11 cellular contexts compared by ENCODE assay signal in the genomic region with DNA sequence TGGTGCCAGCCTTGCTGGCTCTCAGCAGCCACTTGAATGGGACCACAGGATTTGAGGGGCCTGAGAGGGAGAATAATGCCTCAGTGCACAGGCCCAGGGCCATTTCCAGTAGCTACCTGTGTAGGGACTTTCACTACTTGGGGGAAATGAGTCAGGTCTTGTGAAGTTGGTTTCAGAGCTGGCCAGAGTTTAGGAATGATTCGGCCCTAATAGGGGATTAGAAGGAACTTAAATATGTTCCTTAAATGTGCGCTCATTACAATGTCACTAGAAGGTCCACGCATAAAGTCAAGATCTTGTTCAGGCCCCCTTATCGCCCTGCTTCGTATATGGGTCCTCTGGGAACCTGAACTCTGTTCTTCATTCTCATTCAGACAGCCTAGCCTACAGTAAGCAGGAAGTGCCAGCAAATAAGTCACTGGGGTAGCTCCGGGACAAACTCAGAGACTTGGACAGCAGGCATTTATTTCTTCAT. TPM values are rescaled to one million over a fixed set of nuclear protein-coding genes. Genes with fewer than 3 reads are reported as not detected.
DNase-seq lines count a peak whose midpoint lies in the region; ATAC-seq, FAIRE-seq and TF ChIP-seq lines count a peak whose summit lies in the region.
"Had no signal": no experiment of that assay in that cellular context is flagged by ENCODE, and none has a peak within 500 bp of the region (broad histone marks: within the 10 kb centered on the region; RNA-seq: fewer than 3 reads in every experiment).

No MANE protein-coding gene starts in this region.

- no peaks in the 10 kb centered on the region for H3K9me3 ChIP-seq in K562 (replicated peaks; ENCODE audit: control insufficient read depth, insufficient read depth, low read depth, low read length)

- no peaks in the 10 kb centered on the region for H3K9me1 ChIP-seq in K562 (ENCODE audit: control insufficient read depth, insufficient read depth, low read length)

- CTCF ChIA-PET in K562 (lab: Yijun Ruan, JAX; ENCODE audit: low intra/inter-chr PET ratio), result no interaction called here

- TF ChIP-seq POLR2A in K562 (conservative IDR thresholded peaks at IDR 0.05), result no peak

- H3K4me1 ChIP-seq in K562 (replicated peaks in 1 of 2; ENCODE audit: control insufficient read depth in 2 of 2, insufficient read depth in 2 of 2, low read length in 2 of 2), result peaks cover 8 to 16% of the 10 kb centered on the region in 2 experiments

- no peak overlapping the region for H3K27ac ChIP-seq in K562 (ENCODE audit: extremely low read depth, low read depth, low read length)
- H3K27ac ChIP-seq: HL-60 had no signal

- no peak overlapping the region for H3K4me3 ChIP-seq in K562

- no TSS peak for BruUV-seq in K562 (replicated peaks; lab: Mats Ljungman, UMichigan)

- H3K79me2 ChIP-seq in K562 (ENCODE audit: control insufficient read depth, insufficient read depth, low read length), result no peaks in the 10 kb centered on the region

- no peak for TF ChIP-seq EP300 in K562 (IDR thresholded peaks at IDR 0.05; ENCODE audit: low read length)

- H3K4me2 ChIP-seq in K562 (ENCODE audit: insufficient read depth, low read length), result no peak overlapping the region

- WGBS in K562 (ENCODE audit: insufficient coverage, low coverage, missing lambda C conversion rate), result 27% methylated on average over 6 of the region's 6 CpGs

- peak overlapping the region; percentile 58 for H2AFZ ChIP-seq in K562 (ENCODE audit: low read depth, low read length)

- H3K9ac ChIP-seq in K562 (ENCODE audit: insufficient read depth in 1 of 2, low read depth in 2 of 2, low read length in 2 of 2), result peak overlapping the region in 1 of 2 experiments; percentile 38; a peak in 1 of 4 replicates

- ATAC-seq in HG03108 (IDR thresholded peaks at IDR 0.05; ENCODE audit: unreplicated experiment), result peak; percentile 74
- ATAC-seq in K562, result peak; percentile 26; the same call in 1 of the 3 replicates

- H3K27me3 ChIP-seq in K562 (ENCODE audit: control insufficient read depth in 2 of 2, insufficient read depth in 2 of 2, low read length in 2 of 2), result no peaks in the 10 kb centered on the region

- POLR2A ChIA-PET in K562 (lab: Yijun Ruan, JAX), result interaction anchor here (0.6 to 6.3 kb wide), 11 partner anchors 8 to 882 kb away, joined by 3 to 87 read pairs (median 4); a partner anchor contains a TSS

- TF ChIP-seq CTCF in K562 (IDR thresholded peaks at IDR 0.05 in 2 of 3, conservative IDR thresholded peaks at IDR 0.05 in 1 of 3; ENCODE audit: insufficient read depth in 2 of 3, low read depth in 1 of 3, low read length in 3 of 3), result no peak

- H3K36me3 ChIP-seq in K562 (ENCODE audit: control insufficient read depth, insufficient read depth, low read length), result no peaks in the 10 kb centered on the region

- no peak for TF ChIP-seq RAD21 in K562 (CRISPR knock-in tag; conservative IDR thresholded peaks at IDR 0.05 in 1 of 2, IDR thresholded peaks at IDR 0.05 in 1 of 2)

- no peaks in the 10 kb centered on the region for H4K20me1 ChIP-seq in K562 (replicated peaks; ENCODE audit: control insufficient read depth, insufficient read depth, low read length)

- in situ Hi-C loops in K562 (cut with MboI), result no loop called here
- in situ Hi-C loops in G401 (cut with HindIII; ENCODE audit: low sequenced_read_pairs), result no loop called here

- peak; percentile 48 for FAIRE-seq in K562 (lab: Jason Lieb, UNC)

- intact Hi-C loops in K562 (cut with micrococcal nuclease) (no loop called here), cardiac septum (cut with DNase I) (no loop called here)

- peak; percentile 50 for DNase-seq in stimulated activated CD4-positive, alpha-beta T cell treated with anti-CD3 and anti-CD28 coated beads, Interleukin-15, amount 100 ng/mL, for 24 hours
- DNase-seq in stimulated activated CD4-positive, alpha-beta T cell treated with anti-CD3 and anti-CD28 coated beads, Interleukin-4, amount 100 ng/mL, for 4 hours, result no peak
- DNase-seq in K562 (ENCODE audit: extremely low read depth in 1 of 4, low spot score in 3 of 4), result no peak
- DNase-seq in islet precursor cell, result no peak
- no peak for DNase-seq in cardiac septum (ENCODE audit: low spot score)
- no peak for DNase-seq in G401 (ENCODE audit: low spot score)
- no peak for DNase-seq in stimulated activated CD4-positive, alpha-beta T cell treated with anti-CD3 and anti-CD28 coated beads, Interleukin-2, amount 100 ng/mL, for 48 hours
- DNase-seq: aorta had no signal

RNA-seq across cellular contexts. Expression of a gene that starts 5.6 kb away (rescaled TPM):
- 130 and 233 TPM in 2 replicates for total RNA-seq in K562 (2011; cell fraction: chromatin; rRNA removed; ENCODE audit: low replicate concordance)
- total RNA-seq in K562 (2011; cell fraction: nucleolus; rRNA removed), result 180 and 202 TPM in 2 replicates
- 172 and 179 TPM in 2 replicates for total RNA-seq in K562 (2011; cell fraction: nucleoplasm; rRNA removed)
- total RNA-seq in K562 (2014; rRNA removed) (98.6 and 121 TPM in 2 replicates), K562 (2014; rRNA removed; fragmentation: Illumina TruSeq; extraction: Trizol) (99.7 and 132 TPM in 2 replicates), K562 (2015; rRNA removed; fragmentation: Illumina TruSeq; extraction: Trizol) (126 and 127 TPM in 2 replicates), K562 (2021) (142 and 177 TPM in 2 replicates), cardiac septum (47.3 TPM)
- polyA plus RNA-seq in K562 (2011; rRNA removed) (211 and 285 TPM in 2 replicates), K562 (2014; fragmentation: Illumina TruSeq; extraction: Trizol) (139 TPM in 2 replicates), K562 (2014; fragmentation: Nextera tagmentation; extraction: Ambion mirVana) (100 to 1,000 TPM in 1 of 2 experiments, 10 to 100 TPM in 1; 68.6 to 114 TPM), K562 (2014; rRNA removed) (150 and 184 TPM in 2 replicates)
- 210 and 307 TPM in 2 replicates for polyA plus RNA-seq in K562 (2011; cell fraction: cytosol; rRNA removed)
- polyA plus RNA-seq in K562 (2011; cell fraction: nucleus; rRNA removed), result 171 and 202 TPM in 2 replicates
- polyA plus RNA-seq in K562 (2012), result 173 and 250 TPM in 2 replicates
- polyA minus RNA-seq in K562 (2011; rRNA and poly(A)+ RNA removed), result 165 and 169 TPM in 2 replicates
- polyA minus RNA-seq in K562 (2011; cell fraction: cytosol; rRNA and poly(A)+ RNA removed), result 102 and 104 TPM in 2 replicates
- polyA minus RNA-seq in K562 (2011; cell fraction: nucleus; rRNA and poly(A)+ RNA removed), result 66.4 and 89.5 TPM in 2 replicates
- total RNA-seq in G401 (2014; rRNA removed; shearing (Covaris generic)), result 116 TPM in 2 replicates

RNA-seq across cellular contexts. Expression of a gene that starts 23.4 kb away (rescaled TPM):
- total RNA-seq in K562 (2011; cell fraction: chromatin; rRNA removed; ENCODE audit: low replicate concordance), result 79.5 and 95.5 TPM in 2 replicates
- total RNA-seq in K562 (2011; cell fraction: nucleolus; rRNA removed), result 122 and 130 TPM in 2 replicates
- 143 and 148 TPM in 2 replicates for total RNA-seq in K562 (2011; cell fraction: nucleoplasm; rRNA removed)
- total RNA-seq in K562 (2014; rRNA removed) (748 and 796 TPM in 2 replicates), K562 (2014; rRNA removed; fragmentation: Illumina TruSeq; extraction: Trizol) (1,380 and 1,529 TPM in 2 replicates), K562 (2015; rRNA removed; fragmentation: Illumina TruSeq; extraction: Trizol) (989 and 1,002 TPM in 2 replicates), K562 (2021) (894 and 993 TPM in 2 replicates), cardiac septum (267 TPM)
- polyA plus RNA-seq in K562 (2011; rRNA removed) (864 and 1,258 TPM in 2 replicates), K562 (2014; fragmentation: Illumina TruSeq; extraction: Trizol) (981 and 1,045 TPM in 2 replicates), K562 (2014; fragmentation: Nextera tagmentation; extraction: Ambion mirVana) (1,000 to 10,000 TPM; 2,282 to 2,388 TPM), K562 (2014; rRNA removed) (1,029 and 1,274 TPM in 2 replicates)
- 427 and 691 TPM in 2 replicates for polyA plus RNA-seq in K562 (2011; cell fraction: cytosol; rRNA removed)
- polyA plus RNA-seq in K562 (2011; cell fraction: nucleus; rRNA removed), result 136 and 272 TPM in 2 replicates
- 541 and 1,089 TPM in 2 replicates for polyA plus RNA-seq in K562 (2012)
- polyA minus RNA-seq in K562 (2011; rRNA and poly(A)+ RNA removed), result 657 and 807 TPM in 2 replicates
- 159 and 222 TPM in 2 replicates for polyA minus RNA-seq in K562 (2011; cell fraction: cytosol; rRNA and poly(A)+ RNA removed)
- 41.1 and 70.9 TPM in 2 replicates for polyA minus RNA-seq in K562 (2011; cell fraction: nucleus; rRNA and poly(A)+ RNA removed)
- total RNA-seq in G401 (2014; rRNA removed; shearing (Covaris generic)), result 1,347 and 1,417 TPM in 2 replicates

RNA-seq across cellular contexts. Expression of a gene that starts 38.8 kb away (rescaled TPM):
- 238 and 493 TPM in 2 replicates for total RNA-seq in K562 (2011; cell fraction: chromatin; rRNA removed; ENCODE audit: low replicate concordance)
- 142 and 174 TPM in 2 replicates for total RNA-seq in K562 (2011; cell fraction: nucleolus; rRNA removed)
- total RNA-seq in K562 (2011; cell fraction: nucleoplasm; rRNA removed), result 284 and 450 TPM in 2 replicates
- total RNA-seq in K562 (2014; rRNA removed), result 348 and 419 TPM in 2 replicates
- 452 and 498 TPM in 2 replicates for total RNA-seq in K562 (2014; rRNA removed; fragmentation: Illumina TruSeq; extraction: Trizol)
- total RNA-seq in K562 (2015; rRNA removed; fragmentation: Illumina TruSeq; extraction: Trizol), result 479 and 526 TPM in 2 replicates
- total RNA-seq in K562 (2021), result 297 and 341 TPM in 2 replicates
- 279 and 361 TPM in 2 replicates for polyA plus RNA-seq in K562 (2011; rRNA removed)
- 164 and 221 TPM in 2 replicates for polyA plus RNA-seq in K562 (2011; cell fraction: cytosol; rRNA removed)
- 319 and 321 TPM in 2 replicates for polyA plus RNA-seq in K562 (2011; cell fraction: nucleus; rRNA removed)
- 265 and 362 TPM in 2 replicates for polyA plus RNA-seq in K562 (2012)
- 471 and 546 TPM in 2 replicates for polyA plus RNA-seq in K562 (2014; fragmentation: Illumina TruSeq; extraction: Trizol)
- polyA plus RNA-seq in K562 (2014; fragmentation: Nextera tagmentation; extraction: Ambion mirVana), result 100 to 1,000 TPM; 199 to 369 TPM
- 496 and 578 TPM in 2 replicates for polyA plus RNA-seq in K562 (2014; rRNA removed)
- polyA minus RNA-seq in K562 (2011; rRNA and poly(A)+ RNA removed), result 269 and 276 TPM in 2 replicates
- polyA minus RNA-seq in K562 (2011; cell fraction: cytosol; rRNA and poly(A)+ RNA removed), result 152 and 212 TPM in 2 replicates
- 132 and 189 TPM in 2 replicates for polyA minus RNA-seq in K562 (2011; cell fraction: nucleus; rRNA and poly(A)+ RNA removed)
- 30.1 TPM for total RNA-seq in cardiac septum
- total RNA-seq in G401 (2014; rRNA removed; shearing (Covaris generic)), result 191 and 201 TPM in 2 replicates

RNA-seq across cellular contexts. Expression of a gene that starts 45.0 kb away (rescaled TPM):
- total RNA-seq in K562 (2011; cell fraction: chromatin; rRNA removed; ENCODE audit: low replicate concordance), result 4.9 and 12.2 TPM in 2 replicates
- 7.2 and 8.8 TPM in 2 replicates for total RNA-seq in K562 (2011; cell fraction: nucleolus; rRNA removed)
- 8.6 and 13.4 TPM in 2 replicates for total RNA-seq in K562 (2011; cell fraction: nucleoplasm; rRNA removed)
- total RNA-seq in K562 (2014; rRNA removed), result 11.9 and 15.2 TPM in 2 replicates
- 7.8 and 8.1 TPM in 2 replicates for total RNA-seq in K562 (2014; rRNA removed; fragmentation: Illumina TruSeq; extraction: Trizol)
- total RNA-seq in K562 (2015; rRNA removed; fragmentation: Illumina TruSeq; extraction: Trizol), result 12.5 and 13.0 TPM in 2 replicates
- 18.8 and 19.1 TPM in 2 replicates for total RNA-seq in K562 (2021)
- polyA plus RNA-seq in K562 (2011; rRNA removed), result 8.5 and 8.8 TPM in 2 replicates
- 11.9 and 17.3 TPM in 2 replicates for polyA plus RNA-seq in K562 (2011; cell fraction: cytosol; rRNA removed)
- polyA plus RNA-seq in K562 (2011; cell fraction: nucleus; rRNA removed), result 8.9 and 11.3 TPM in 2 replicates
- 5.9 and 16.4 TPM in 2 replicates for polyA plus RNA-seq in K562 (2012)
- 20.4 and 21.0 TPM in 2 replicates for polyA plus RNA-seq in K562 (2014; fragmentation: Illumina TruSeq; extraction: Trizol)
- 10 to 100 TPM in 1 of 2 experiments, 1 to 10 TPM in 1; 8.9 to 11.4 TPM for polyA plus RNA-seq in K562 (2014; fragmentation: Nextera tagmentation; extraction: Ambion mirVana)
- polyA plus RNA-seq in K562 (2014; rRNA removed), result 8.0 and 11.7 TPM in 2 replicates
- 13.2 and 15.8 TPM in 2 replicates for polyA minus RNA-seq in K562 (2011; rRNA and poly(A)+ RNA removed)
- 10.7 and 15.3 TPM in 2 replicates for polyA minus RNA-seq in K562 (2011; cell fraction: cytosol; rRNA and poly(A)+ RNA removed)
- polyA minus RNA-seq in K562 (2011; cell fraction: nucleus; rRNA and poly(A)+ RNA removed), result 8.5 and 12.0 TPM in 2 replicates
- 8.7 TPM for total RNA-seq in cardiac septum
- 4.7 and 6.4 TPM in 2 replicates for total RNA-seq in G401 (2014; rRNA removed; shearing (Covaris generic))

RNA-seq across cellular contexts. Expression of a gene that starts 45.2 kb away (rescaled TPM):
- 14.4 and 26.3 TPM in 2 replicates for total RNA-seq in K562 (2011; cell fraction: chromatin; rRNA removed; ENCODE audit: low replicate concordance)
- total RNA-seq in K562 (2011; cell fraction: nucleolus; rRNA removed), result 19.0 and 22.9 TPM in 2 replicates
- total RNA-seq in K562 (2011; cell fraction: nucleoplasm; rRNA removed), result 18.3 and 20.8 TPM in 2 replicates
- total RNA-seq in K562 (2014; rRNA removed) (3.5 and 4.1 TPM in 2 replicates), K562 (2014; rRNA removed; fragmentation: Illumina TruSeq; extraction: Trizol) (5.2 and 5.5 TPM in 2 replicates), K562 (2015; rRNA removed; fragmentation: Illumina TruSeq; extraction: Trizol) (3.8 and 4.0 TPM in 2 replicates), K562 (2021) (5.5 and 6.2 TPM in 2 replicates), cardiac septum (0.38 TPM)
- polyA plus RNA-seq in K562 (2011; rRNA removed) (7.2 and 12.0 TPM in 2 replicates), K562 (2014; fragmentation: Illumina TruSeq; extraction: Trizol) (6.2 TPM in 2 replicates), K562 (2014; fragmentation: Nextera tagmentation; extraction: Ambion mirVana) (1 to 10 TPM; 3.7 to 8.2 TPM), K562 (2014; rRNA removed) (4.8 and 7.8 TPM in 2 replicates)
- polyA plus RNA-seq in K562 (2011; cell fraction: cytosol; rRNA removed), result 10.0 and 16.0 TPM in 2 replicates
- 15.8 and 16.9 TPM in 2 replicates for polyA plus RNA-seq in K562 (2011; cell fraction: nucleus; rRNA removed)
- 5.6 and 11.7 TPM in 2 replicates for polyA plus RNA-seq in K562 (2012)
- polyA minus RNA-seq in K562 (2011; rRNA and poly(A)+ RNA removed), result 4.2 and 4.8 TPM in 2 replicates
- polyA minus RNA-seq in K562 (2011; cell fraction: cytosol; rRNA and poly(A)+ RNA removed), result 4.8 and 5.6 TPM in 2 replicates
- 3.4 and 4.9 TPM in 2 replicates for polyA minus RNA-seq in K562 (2011; cell fraction: nucleus; rRNA and poly(A)+ RNA removed)
- total RNA-seq in G401 (2014; rRNA removed; shearing (Covaris generic)), result 2.5 TPM in 2 replicates
- total RNA-seq: skeletal muscle tissue had no signal
